8 cellular contexts compared by ENCODE assay signal in the genomic region with DNA sequence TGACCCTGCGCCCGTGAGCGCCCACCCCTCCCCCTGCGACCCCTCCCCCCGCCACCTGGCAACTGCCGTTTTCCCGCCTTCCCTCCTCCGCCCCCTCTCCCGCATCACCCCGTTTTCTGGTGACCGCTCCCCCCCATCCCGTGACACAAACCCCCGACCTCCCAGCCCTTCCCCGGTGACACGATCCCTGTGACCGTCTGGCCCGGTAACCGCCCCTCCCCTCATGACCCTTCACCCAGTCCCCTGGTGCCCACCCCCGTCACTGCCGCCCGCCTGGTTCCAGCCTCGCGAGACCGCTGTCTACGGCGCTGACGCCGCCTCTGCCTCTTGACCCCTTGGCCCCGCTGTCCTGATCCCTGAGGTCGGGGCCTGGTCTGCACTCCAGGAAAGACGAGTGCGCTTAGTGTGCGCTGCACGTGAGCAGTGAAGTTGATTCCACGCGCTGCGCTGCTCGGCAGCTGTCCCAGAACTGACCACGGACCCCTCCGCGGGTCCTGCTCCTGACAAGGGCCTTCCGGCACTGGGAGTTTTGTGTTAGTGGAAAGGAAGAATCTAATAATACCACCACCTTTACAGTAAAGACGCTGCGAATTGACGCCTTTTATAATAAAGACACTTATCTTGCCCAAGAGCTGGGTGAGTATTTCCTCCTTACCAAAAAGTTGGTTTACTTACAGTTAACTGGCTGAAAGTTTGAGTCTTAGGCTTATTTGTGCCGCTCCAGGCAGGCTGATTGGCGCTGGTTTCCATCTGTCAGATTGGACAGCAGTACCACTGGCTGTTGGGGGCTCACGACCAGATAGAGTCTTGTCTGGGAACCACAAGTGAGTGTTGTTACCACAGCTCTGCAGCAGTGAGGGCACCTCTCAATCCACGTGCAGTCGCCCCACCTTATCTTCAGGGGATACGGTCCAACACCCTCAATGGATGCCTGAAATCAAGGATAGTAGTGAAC. TPM values are rescaled to one million over a fixed set of nuclear protein-coding genes. Genes with fewer than 3 reads are reported as not detected.
DNase-seq lines count a peak whose midpoint lies in the region; ATAC-seq and TF ChIP-seq lines count a peak whose summit lies in the region.

No MANE protein-coding gene starts in this region.

- peak overlapping the region; percentile 61 for H3K4me3 ChIP-seq in HFF-Myc (replicated peaks; ENCODE audit: low read depth, low read length)
- H3K4me3 ChIP-seq in parathyroid adenoma (ENCODE audit: low read depth, low read length), result peak overlapping the region; percentile 63
- peak overlapping the region; percentile 69 to 98 for H3K4me3 ChIP-seq in vagina

- peaks cover 30% of the 10 kb centered on the region for H3K36me3 Mint-ChIP-seq in activated naive CD4-positive, alpha-beta T cell treated with anti-CD3 and anti-CD28 coated beads, Interleukin-2, amount 10 ng/mL, durations not matched to agents 7 days and 5 days
- no peaks in the 10 kb centered on the region for H3K36me3 Mint-ChIP-seq in glutamatergic neuron (ENCODE audit: unreplicated experiment)

- peak overlapping the region; percentile 93 for H3K27ac Mint-ChIP-seq in activated naive CD4-positive, alpha-beta T cell treated with anti-CD3 and anti-CD28 coated beads, Interleukin-2, amount 10 ng/mL, durations not matched to agents 7 days and 5 days
- H3K27ac Mint-ChIP-seq in glutamatergic neuron (ENCODE audit: unreplicated experiment), result peak overlapping the region; percentile 50

- H3K27ac ChIP-seq in parathyroid adenoma, result peak overlapping the region; percentile 10
- H3K27ac ChIP-seq in vagina, result peak overlapping the region; percentile 87

- peaks cover 50% of the 10 kb centered on the region for H3K4me1 Mint-ChIP-seq in activated naive CD4-positive, alpha-beta T cell treated with anti-CD3 and anti-CD28 coated beads, Interleukin-2, amount 10 ng/mL, durations not matched to agents 7 days and 5 days
- H3K4me1 Mint-ChIP-seq in glutamatergic neuron (ENCODE audit: low read depth, unreplicated experiment), result peaks cover 9% of the 10 kb centered on the region

- no peaks in the 10 kb centered on the region for H3K9me3 Mint-ChIP-seq in activated naive CD4-positive, alpha-beta T cell treated with anti-CD3 and anti-CD28 coated beads, Interleukin-2, amount 10 ng/mL, durations not matched to agents 7 days and 5 days
- peaks cover 3% of the 10 kb centered on the region for H3K9me3 Mint-ChIP-seq in glutamatergic neuron (ENCODE audit: unreplicated experiment)

- no peak for ATAC-seq in HG03432 (IDR thresholded peaks at IDR 0.05; ENCODE audit: unreplicated experiment)

- H3K79me2 ChIP-seq in parathyroid adenoma, result no peaks in the 10 kb centered on the region

- H3K9ac ChIP-seq in parathyroid adenoma, result no peak overlapping the region

- no peaks in the 10 kb centered on the region for H3K36me3 ChIP-seq in parathyroid adenoma (ENCODE audit: control insufficient read depth, insufficient read depth, low read length)
- H3K36me3 ChIP-seq in vagina, result no peaks in the 10 kb centered on the region

- H3K27me3 ChIP-seq in parathyroid adenoma (ENCODE audit: control insufficient read depth, insufficient read depth, low read length), result no peaks in the 10 kb centered on the region
- no peaks in the 10 kb centered on the region for H3K27me3 ChIP-seq in vagina

- H3K4me3 Mint-ChIP-seq in activated naive CD4-positive, alpha-beta T cell treated with anti-CD3 and anti-CD28 coated beads, Interleukin-2, amount 10 ng/mL, durations not matched to agents 7 days and 5 days, result peak overlapping the region; percentile 90
- peak overlapping the region; percentile 87 for H3K4me3 Mint-ChIP-seq in glutamatergic neuron (ENCODE audit: unreplicated experiment)

- DNase-seq in DMS53 (lab: John Stamatoyannopoulos, UW), result peak; percentile 84
- no peak for DNase-seq in HFF-Myc (ENCODE audit: extremely low read depth, low read depth)
- DNase-seq in RPMI7951 (ENCODE audit: low read depth), result peak; percentile 50
- peak; percentile 76 for DNase-seq in activated naive CD4-positive, alpha-beta T cell treated with anti-CD3 and anti-CD28 coated beads, Interleukin-2, amount 10 ng/mL, durations not matched to agents 7 days and 5 days
- peak; percentile 84 for DNase-seq in glutamatergic neuron
- peak in 1 of 2 donors; percentile 72 for DNase-seq in vagina (ENCODE audit: extremely low spot score in 2 of 2)

- H2AFZ ChIP-seq in parathyroid adenoma, result peak overlapping the region; percentile 84

- TF ChIP-seq CTCF in HFF-Myc (IDR thresholded peaks at IDR 0.05; ENCODE audit: low read depth, low read length, missing control alignments) (no peak), glutamatergic neuron (IDR thresholded peaks at IDR 0.05; ENCODE audit: partially characterized antibody, unreplicated experiment) (no peak), parathyroid adenoma (IDR thresholded peaks at IDR 0.05) (no peak), vagina (IDR thresholded peaks at IDR 0.05) (no peak)

- intact Hi-C loops in vagina (cut with DNase I), result no loop called here

- no peaks in the 10 kb centered on the region for H3K27me3 Mint-ChIP-seq in activated naive CD4-positive, alpha-beta T cell treated with anti-CD3 and anti-CD28 coated beads, Interleukin-2, amount 10 ng/mL, durations not matched to agents 7 days and 5 days
- peaks cover 5% of the 10 kb centered on the region for H3K27me3 Mint-ChIP-seq in glutamatergic neuron (ENCODE audit: unreplicated experiment)

- H3K4me2 ChIP-seq in parathyroid adenoma (ENCODE audit: low read length), result peak overlapping the region; percentile 70

- CTCF ChIA-PET in activated naive CD4-positive, alpha-beta T cell treated with anti-CD3 and anti-CD28 coated beads, Interleukin-2, amount 10 ng/mL, durations not matched to agents 7 days and 5 days (lab: Charles Lee), result no interaction called here

- no peak for TF ChIP-seq POLR2A in vagina (IDR thresholded peaks at IDR 0.05)

- H3K9me3 ChIP-seq in parathyroid adenoma (ENCODE audit: control insufficient read depth, low read length) (no peaks in the 10 kb centered on the region), vagina (no peaks in the 10 kb centered on the region)

- H3K4me1 ChIP-seq in parathyroid adenoma, result peaks cover 4% of the 10 kb centered on the region
- H3K4me1 ChIP-seq in vagina, result peaks cover 23% of the 10 kb centered on the region

RNA-seq across cellular contexts. Expression of a gene that starts 59.2 kb away (rescaled TPM):
- total RNA-seq in RPMI7951 (2014; rRNA removed; shearing (Covaris generic)), result 3.0 and 4.5 TPM in 2 replicates
- total RNA-seq in glutamatergic neuron (ENCODE audit: unreplicated experiment) (24.9 TPM), vagina (11.3 TPM)

RNA-seq across cellular contexts. Expression of a gene that starts 59.3 kb away (rescaled TPM):
- total RNA-seq in RPMI7951 (2014; rRNA removed; shearing (Covaris generic)), result 9.3 and 14.8 TPM in 2 replicates
- total RNA-seq in glutamatergic neuron (ENCODE audit: unreplicated experiment) (17.8 TPM), vagina (13.0 TPM)
